ENCODE assay signal across 8 cellular contexts in genomic region chr5:100901851-100902341, GRCh38. TPM values are rescaled to one million over a fixed set of nuclear protein-coding genes. Genes with fewer than 3 reads are reported as not detected.
DNase-seq lines count a peak whose midpoint lies in the region; ATAC-seq and TF ChIP-seq lines count a peak whose summit lies in the region.

No MANE protein-coding gene starts in this region.

- ATAC-seq in psoas muscle = peak in 3 of 4 donors; percentile 42 to 58 (median 54)

- no peaks in the 10 kb centered on the region for H3K9me2 ChIP-seq in OCI-LY7 (ENCODE audit: insufficient read depth, low read length)

- H3K4me2 ChIP-seq in OCI-LY7 (ENCODE audit: low read length) = peak overlapping the region; percentile 100

- peak overlapping the region; percentile 94 for H3K27ac ChIP-seq in OCI-LY7 (ENCODE audit: low read depth, low read length, poor library complexity, severe bottlenecking)
- H3K27ac ChIP-seq in cardiac muscle cell = no peak overlapping the region
- peak overlapping the region; percentile 68 for H3K27ac ChIP-seq in psoas muscle

- BruUV-seq in OCI-LY7 (replicated peaks; lab: Mats Ljungman, UMichigan) = TSS peak; percentile 54

- H3K79me2 ChIP-seq in OCI-LY7 (ENCODE audit: insufficient read depth, low read depth, low read length) = peaks cover 47% of the 10 kb centered on the region; the same call in 1 of the 2 replicates

- H3K4me1 ChIP-seq in OCI-LY7 (ENCODE audit: insufficient read depth, low read length, poor library complexity, severe bottlenecking) (peaks cover 46% of the 10 kb centered on the region), cardiac muscle cell (ENCODE audit: low read depth) (no peaks in the 10 kb centered on the region), psoas muscle (no peaks in the 10 kb centered on the region)

- 6 to 11% (median 9%) methylated on average over 9 of the region's 9 CpGs for WGBS in psoas muscle, 3 donors

- no peak overlapping the region; the same call in 1 of the 2 replicates for H2AFZ ChIP-seq in OCI-LY7 (ENCODE audit: low read length)

- peak in 2 of 3 experiments; percentile 33 to 63 for DNase-seq in NCI-H1417 (lab: John Stamatoyannopoulos, UW)
- DNase-seq in NCI-H1417 treated with DMSO at 0.1 percent for 48 hours (lab: John Stamatoyannopoulos, UW) = no peak
- DNase-seq in OCI-LY7 (ENCODE audit: low spot score) = peak; percentile 88
- DNase-seq in activated naive CD4-positive, alpha-beta T cell (lab: John Stamatoyannopoulos, UW) = peak in 3 of 4 experiments; percentile 3 to 31 (median 25)
- peak; percentile 13 to 38 for DNase-seq in cardiac muscle cell (ENCODE audit: low read depth in 1 of 2, low spot score in 1 of 2)
- DNase-seq in psoas muscle = peak in 1 of 2 donors; percentile 31
- DNase-seq in NCI-H2171 treated with DMSO at 0.1 percent for 48 hours (lab: John Stamatoyannopoulos, UW) = no peak
- DNase-seq in GM19240 (ENCODE audit: insufficient read length, low spot score) = no peak

- CTCF ChIA-PET in OCI-LY7 (lab: Charles Lee; ENCODE audit: unreplicated experiment) = interaction anchor here (0.6 to 1.8 kb wide), 8 partner anchors 11 to 127 kb away, joined by 3 to 7 read pairs (median 4); no protein-coding TSS in a partner anchor

- H3K36me3 ChIP-seq in OCI-LY7 (ENCODE audit: insufficient read depth, low read length) (no peaks in the 10 kb centered on the region), cardiac muscle cell (no peaks in the 10 kb centered on the region), psoas muscle (ENCODE audit: insufficient read depth in 1 of 2, low read depth in 1 of 2) (no peaks in the 10 kb centered on the region)

- TF ChIP-seq CTCF in OCI-LY7 (conservative IDR thresholded peaks at IDR 0.05; ENCODE audit: low read length) (peak; percentile 45; the same call in 1 of the 2 replicates), cardiac muscle cell (IDR thresholded peaks at IDR 0.05; ENCODE audit: low read depth, low read length) (no peak), psoas muscle (IDR thresholded peaks at IDR 0.05) (no peak)

- POLR2A ChIA-PET in OCI-LY7 (lab: Charles Lee) = interaction anchor here (0.6 to 12.8 kb wide), 24 partner anchors 8 to 367 kb away, joined by 3 to 290 read pairs (median 6); partner anchors contain the start of gene FAM174A

- H3K9me3 ChIP-seq in OCI-LY7 (ENCODE audit: low read length) = no peaks in the 10 kb centered on the region
- no peaks in the 10 kb centered on the region for H3K9me3 ChIP-seq in cardiac muscle cell (ENCODE audit: low read depth)
- no peaks in the 10 kb centered on the region for H3K9me3 ChIP-seq in psoas muscle

- intact Hi-C loops in OCI-LY7 (cut with micrococcal nuclease; ENCODE audit: unreplicated experiment) (loop anchor here (2.0 to 10.0 kb wide), 3 partner anchors 110 to 1977 kb away; partner anchors contain the start of gene CHD1), psoas muscle (cut with DNase I) (no loop called here)

- peak overlapping the region; percentile 87 for H3K4me3 ChIP-seq in OCI-LY7 (ENCODE audit: low read depth, low read length, poor library complexity, severe bottlenecking)
- H3K4me3 ChIP-seq in cardiac muscle cell = no peak overlapping the region
- H3K4me3 ChIP-seq in psoas muscle = peak overlapping the region; percentile 66

- H4K20me1 ChIP-seq in OCI-LY7 (ENCODE audit: insufficient read depth, low read length) = no peaks in the 10 kb centered on the region; the same call in 1 of the 2 replicates

- peaks cover 93% of the 10 kb centered on the region for H3K27me3 ChIP-seq in cardiac muscle cell
- H3K27me3 ChIP-seq in psoas muscle (ENCODE audit: insufficient read depth in 3 of 3, low read length in 2 of 3) = peaks cover 0 to 31% (median 0%) of the 10 kb centered on the region in 3 donors

RNA-seq across cellular contexts. Expression of gene ST8SIA4, which starts 1.2 kb away (rescaled TPM):
- 10.2 and 14.9 TPM in 2 replicates for total RNA-seq in OCI-LY7 (2014; rRNA removed; shearing (Covaris generic))
- 40.3 and 42.9 TPM in 2 replicates for total RNA-seq in OCI-LY7 (2022)
- 0.06 and 0.11 TPM in 2 replicates for total RNA-seq in cardiac muscle cell
- 0.02 and 0.26 TPM in 2 replicates for polyA plus RNA-seq in cardiac muscle cell
- total RNA-seq in psoas muscle = 1 to 10 TPM in 3 of 4 donors, under 1 TPM in 1; 0.77 to 2.5 (median 1.9) TPM
- under 1 TPM; 0.27 to 0.52 (median 0.29) TPM for polyA plus RNA-seq in psoas muscle

Comparison
In these comparisons a context has a peak if more than half of its experiments do, and no peak if none do; other contexts are left out.
1. DNase-seq: peak in NCI-H1417 (2 of 3), OCI-LY7 (single experiment), activated naive CD4-positive, alpha-beta T cell (3 of 4) and cardiac muscle cell (2 of 2); none in NCI-H1417 treated with DMSO at 0.1 percent for 48 hours (single experiment), NCI-H2171 treated with DMSO at 0.1 percent for 48 hours (single experiment) and GM19240 (single experiment).